In the genomic region with DNA sequence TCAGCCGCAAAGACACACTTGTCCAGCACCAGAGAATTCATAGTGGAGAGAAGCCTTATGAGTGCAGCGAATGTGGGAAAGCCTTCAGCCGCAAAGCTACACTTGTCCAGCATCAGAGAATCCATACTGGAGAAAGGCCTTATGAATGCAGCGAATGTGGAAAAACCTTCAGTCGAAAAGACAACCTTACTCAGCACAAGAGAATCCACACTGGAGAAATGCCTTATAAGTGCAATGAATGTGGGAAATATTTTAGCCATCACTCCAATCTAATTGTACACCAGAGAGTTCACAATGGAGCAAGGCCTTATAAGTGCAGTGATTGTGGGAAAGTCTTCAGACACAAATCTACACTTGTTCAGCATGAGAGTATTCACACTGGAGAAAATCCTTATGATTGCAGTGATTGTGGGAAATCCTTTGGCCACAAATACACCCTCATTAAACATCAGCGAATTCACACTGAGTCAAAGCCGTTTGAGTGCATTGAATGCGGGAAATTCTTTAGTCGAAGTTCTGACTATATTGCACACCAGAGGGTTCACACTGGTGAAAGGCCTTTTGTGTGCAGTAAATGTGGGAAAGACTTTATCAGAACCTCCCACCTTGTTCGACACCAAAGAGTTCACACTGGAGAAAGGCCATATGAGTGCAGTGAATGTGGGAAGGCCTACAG, we compare ENCODE assay signal across 15 cellular contexts. TPM values are rescaled to one million over a fixed set of nuclear protein-coding genes. Genes with fewer than 3 reads are reported as not detected.
DNase-seq lines count a peak whose midpoint lies in the region; ATAC-seq and TF ChIP-seq lines count a peak whose summit lies in the region.
"Had no signal": no experiment of that assay in that cellular context is flagged by ENCODE, and none has a peak within 500 bp of the region (broad histone marks: within the 10 kb centered on the region; RNA-seq: fewer than 3 reads in every experiment).

No MANE protein-coding gene starts in this region.

- no peak for TF ChIP-seq RAD21 in Ishikawa (IDR thresholded peaks at IDR 0.05; ENCODE audit: low read depth)

- no peak overlapping the region for H3K4me3 Mint-ChIP-seq in CD8-positive, alpha-beta memory T cell
- peak overlapping the region; percentile 25 for H3K4me3 Mint-ChIP-seq in nephron progenitor cell
- H3K4me3 Mint-ChIP-seq: CD4-positive, alpha-beta T cell; mesothelial cell of epicardium; stimulated activated effector memory CD8-positive, alpha-beta T cell treated with anti-CD3 and anti-CD28 coated beads, Interleukin-12 subunit alpha, Interleukin-12 subunit beta, amount 100 ng/mL, for 72 hours had no signal

- peaks cover 53% of the 10 kb centered on the region for H3K36me3 ChIP-seq in CD8-positive, alpha-beta memory T cell (ENCODE audit: insufficient read depth, low read length)

- no peak for ATAC-seq in GM18858 (IDR thresholded peaks at IDR 0.05; ENCODE audit: unreplicated experiment)
- ATAC-seq: stimulated activated effector memory CD8-positive, alpha-beta T cell treated with anti-CD3 and anti-CD28 coated beads, Interleukin-12 subunit alpha, Interleukin-12 subunit beta, amount 100 ng/mL, for 72 hours had no signal

- TF ChIP-seq CTCF in coronary artery (IDR thresholded peaks at IDR 0.05) = no peak
- TF ChIP-seq CTCF in nephron progenitor cell (IDR thresholded peaks at IDR 0.05) = no peak

- peaks cover 61 to 100% (median 97%) of the 10 kb centered on the region in 5 donors for H3K9me3 Mint-ChIP-seq in CD8-positive, alpha-beta memory T cell
- peaks cover 100% of the 10 kb centered on the region for H3K9me3 Mint-ChIP-seq in nephron progenitor cell

- H3K36me3 Mint-ChIP-seq in CD8-positive, alpha-beta memory T cell = peaks cover 48 to 85% (median 82%) of the 10 kb centered on the region in 3 donors
- peaks cover 100% of the 10 kb centered on the region for H3K36me3 Mint-ChIP-seq in nephron progenitor cell (ENCODE audit: low read depth)

- no peaks in the 10 kb centered on the region for H3K27me3 ChIP-seq in CD8-positive, alpha-beta memory T cell (ENCODE audit: insufficient read depth, low read length, poor library complexity, severe bottlenecking)
- H3K27me3 ChIP-seq: SJCRH30 had no signal

- POLR2A ChIA-PET in CD8-positive, alpha-beta memory T cell (lab: Charles Lee) = no interaction called here

- no peak for TF ChIP-seq EP300 in Ishikawa (IDR thresholded peaks at IDR 0.05; ENCODE audit: borderline replicate concordance)

- peaks cover 17 to 23% (median 22%) of the 10 kb centered on the region in 3 donors for H3K4me1 Mint-ChIP-seq in CD8-positive, alpha-beta memory T cell
- no peaks in the 10 kb centered on the region for H3K4me1 Mint-ChIP-seq in nephron progenitor cell
- H3K4me1 Mint-ChIP-seq: mesothelial cell of epicardium had no signal

- CTCF ChIA-PET in CD8-positive, alpha-beta memory T cell (lab: Charles Lee) = no interaction called here

- H3K4me1 ChIP-seq in CD8-positive, alpha-beta memory T cell (ENCODE audit: insufficient read depth, low read length) = no peaks in the 10 kb centered on the region
- H3K4me1 ChIP-seq: SJCRH30 had no signal

- H3K4me3 ChIP-seq in CD8-positive, alpha-beta memory T cell (ENCODE audit: low read length) = peak overlapping the region; percentile 18
- peak overlapping the region; percentile 93 for H3K4me3 ChIP-seq in coronary artery
- H3K4me3 ChIP-seq: SJCRH30 had no signal

- H3K27ac Mint-ChIP-seq in CD8-positive, alpha-beta memory T cell = no peak overlapping the region
- H3K27ac Mint-ChIP-seq in nephron progenitor cell = no peak overlapping the region
- H3K27ac Mint-ChIP-seq: CD4-positive, alpha-beta T cell; mesothelial cell of epicardium; stimulated activated effector memory CD8-positive, alpha-beta T cell treated with anti-CD3 and anti-CD28 coated beads, Interleukin-12 subunit alpha, Interleukin-12 subunit beta, amount 100 ng/mL, for 72 hours had no signal

- H3K27ac ChIP-seq in CD8-positive, alpha-beta memory T cell (ENCODE audit: low read depth, low read length) = no peak overlapping the region
- H3K27ac ChIP-seq in coronary artery = no peak overlapping the region
- H3K27ac ChIP-seq: SJCRH30 had no signal

- no peak for DNase-seq in CD8-positive, alpha-beta memory T cell
- DNase-seq in coronary artery (ENCODE audit: low spot score) = no peak
- no peak for DNase-seq in nephron progenitor cell
- DNase-seq in activated T-cell treated with anti-CD3 and anti-CD28 coated beads, Interleukin-2, amount 50 U/mL, for 48 hours = no peak
- DNase-seq in NCI-H146 (lab: John Stamatoyannopoulos, UW) = no peak
- no peak for DNase-seq in NOMO-1 treated with dmso at 0.1 percent for 144 hours (lab: John Stamatoyannopoulos, UW; ENCODE audit: unreplicated experiment)
- DNase-seq: aorta; CD4-positive, alpha-beta T cell; NCI-H1105; stimulated activated CD4-positive, alpha-beta T cell treated with anti-CD3 and anti-CD28 coated beads, Interleukin-2, amount 100 ng/mL, for 24 hours had no signal

- H3K9me3 ChIP-seq in CD8-positive, alpha-beta memory T cell (ENCODE audit: low read length) = peaks cover 97% of the 10 kb centered on the region

- peaks cover 0 to 1% of the 10 kb centered on the region in 2 donors for H3K27me3 Mint-ChIP-seq in CD8-positive, alpha-beta memory T cell
- peaks cover 3% of the 10 kb centered on the region for H3K27me3 Mint-ChIP-seq in nephron progenitor cell (ENCODE audit: low read depth, poor library complexity)
- H3K27me3 Mint-ChIP-seq: CD4-positive, alpha-beta T cell had no signal

TF ChIP-seq in Ishikawa, 13 proteins besides CTCF, POLR2A, EP300 and RAD21:
- TF ChIP-seq NFIC (IDR thresholded peaks at IDR 0.05) (no peak), TCF12 (IDR thresholded peaks at IDR 0.05; ENCODE audit: low read depth) (peak; percentile 56; the same call in 1 of the 2 replicates)

RNA-seq across cellular contexts. Expression of a gene that starts 6.8 kb away (rescaled TPM):
- 10 to 100 TPM; 19.1 to 22.1 TPM for total RNA-seq in CD8-positive, alpha-beta memory T cell
- polyA plus RNA-seq in CD8-positive, alpha-beta memory T cell = 14.3 TPM

RNA-seq across cellular contexts. Expression of a gene that starts 12.2 kb away (rescaled TPM):
- total RNA-seq in CD8-positive, alpha-beta memory T cell = 10 to 100 TPM; 12.1 TPM
- polyA plus RNA-seq in CD8-positive, alpha-beta memory T cell = 17.9 TPM

RNA-seq across cellular contexts. Expression of a gene that starts 21.1 kb away (rescaled TPM):
- total RNA-seq in CD8-positive, alpha-beta memory T cell = 10 to 100 TPM; 10.5 to 12.6 TPM
- 6.2 TPM for polyA plus RNA-seq in CD8-positive, alpha-beta memory T cell

RNA-seq across cellular contexts. Expression of a gene that starts 36.9 kb away (rescaled TPM):
- 10 to 100 TPM in 1 of 2 experiments, 1 to 10 TPM in 1; 9.7 to 10.9 TPM for total RNA-seq in CD8-positive, alpha-beta memory T cell
- polyA plus RNA-seq in CD8-positive, alpha-beta memory T cell = 7.6 TPM

RNA-seq across cellular contexts. Expression of a gene that starts 42.1 kb away (rescaled TPM):
- total RNA-seq in CD8-positive, alpha-beta memory T cell = 1 to 10 TPM; 5.9 to 6.6 TPM
- 6.3 TPM for polyA plus RNA-seq in CD8-positive, alpha-beta memory T cell
